Comparison of ENCODE assay signal across 1 cellular context in the genomic region with DNA sequence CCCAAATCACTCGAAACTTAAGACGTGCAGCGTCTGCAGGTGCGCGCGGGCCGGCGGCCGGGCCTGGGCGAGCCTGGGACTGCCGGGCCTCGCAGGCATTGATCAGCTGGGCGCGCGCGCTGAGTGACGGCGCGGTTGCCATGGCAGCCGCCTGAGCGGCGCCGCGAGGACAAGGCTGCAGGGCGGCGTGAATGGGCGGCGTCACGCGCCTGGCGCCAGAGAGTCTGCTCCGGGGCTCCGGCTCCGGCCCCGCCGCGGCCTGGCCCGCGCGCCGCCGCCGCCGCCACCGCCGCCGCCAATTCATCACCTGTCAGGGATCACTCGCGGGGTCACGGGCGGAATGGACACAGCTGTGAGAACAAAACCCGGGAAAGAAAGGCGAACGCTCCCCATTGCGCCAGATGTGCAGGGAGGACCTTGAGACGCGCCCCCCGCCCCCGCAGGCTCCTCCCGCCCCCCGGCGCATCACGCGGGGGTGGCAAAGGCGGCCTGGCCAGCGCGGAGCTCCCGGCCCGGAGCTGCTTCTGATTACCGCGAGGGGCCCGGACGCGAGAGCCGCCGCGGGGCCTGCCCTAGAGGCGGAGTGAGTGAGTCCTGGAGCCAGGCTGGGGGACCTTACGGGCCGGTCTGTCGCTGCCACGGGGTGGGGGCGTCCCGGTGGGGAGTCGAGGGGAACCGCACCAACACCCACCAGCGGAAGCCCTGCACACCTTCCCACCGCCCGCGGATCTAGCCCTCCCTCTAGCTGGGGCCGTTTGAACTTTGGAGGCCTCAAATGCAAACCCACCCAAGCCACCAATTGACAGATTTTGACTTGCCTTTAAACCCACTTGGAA.
A peak's percentile ranks its signal among the peaks of the same experiment; 100 is the strongest.
TF ChIP-seq lines count a peak whose summit lies in the region.

No MANE protein-coding gene starts in this region.

TF ChIP-seq in HepG2, 621 proteins besides CTCF, POLR2A, EP300 and RAD21 (continued from another document and continues in another):
- TF ChIP-seq, protein P1, sequence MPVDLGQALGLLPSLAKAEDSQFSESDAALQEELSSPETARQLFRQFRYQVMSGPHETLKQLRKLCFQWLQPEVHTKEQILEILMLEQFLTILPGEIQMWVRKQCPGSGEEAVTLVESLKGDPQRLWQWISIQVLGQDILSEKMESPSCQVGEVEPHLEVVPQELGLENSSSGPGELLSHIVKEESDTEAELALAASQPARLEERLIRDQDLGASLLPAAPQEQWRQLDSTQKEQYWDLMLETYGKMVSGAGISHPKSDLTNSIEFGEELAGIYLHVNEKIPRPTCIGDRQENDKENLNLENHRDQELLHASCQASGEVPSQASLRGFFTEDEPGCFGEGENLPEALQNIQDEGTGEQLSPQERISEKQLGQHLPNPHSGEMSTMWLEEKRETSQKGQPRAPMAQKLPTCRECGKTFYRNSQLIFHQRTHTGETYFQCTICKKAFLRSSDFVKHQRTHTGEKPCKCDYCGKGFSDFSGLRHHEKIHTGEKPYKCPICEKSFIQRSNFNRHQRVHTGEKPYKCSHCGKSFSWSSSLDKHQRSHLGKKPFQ (CRISPR knock-in tag; IDR thresholded peaks at IDR 0.05; ENCODE audit: insufficient replicate concordance), result no peak
- 0 out of 2 replicates have a peak, but pooled peaks have one; percentile 66 for TF ChIP-seq ZNF513 (CRISPR knock-in tag; conservative IDR thresholded peaks at IDR 0.05)
- TF ChIP-seq KAT2B (IDR thresholded peaks at IDR 0.05; ENCODE audit: borderline replicate concordance, low read depth, low read length), result no peak
- TF ChIP-seq ZNF3 (CRISPR knock-in tag; IDR thresholded peaks at IDR 0.05), result no peak
- TF ChIP-seq NAIF1 (CRISPR knock-in tag; IDR thresholded peaks at IDR 0.05; ENCODE audit: borderline replicate concordance), result no peak
- peak; percentile 98 for TF ChIP-seq TFAP4 (IDR thresholded peaks at IDR 0.05; ENCODE audit: borderline replicate concordance, low read depth)
- peak; percentile 95 for TF ChIP-seq SAP130 (CRISPR knock-in tag; IDR thresholded peaks at IDR 0.05; ENCODE audit: low read depth)
- TF ChIP-seq, protein P2, sequence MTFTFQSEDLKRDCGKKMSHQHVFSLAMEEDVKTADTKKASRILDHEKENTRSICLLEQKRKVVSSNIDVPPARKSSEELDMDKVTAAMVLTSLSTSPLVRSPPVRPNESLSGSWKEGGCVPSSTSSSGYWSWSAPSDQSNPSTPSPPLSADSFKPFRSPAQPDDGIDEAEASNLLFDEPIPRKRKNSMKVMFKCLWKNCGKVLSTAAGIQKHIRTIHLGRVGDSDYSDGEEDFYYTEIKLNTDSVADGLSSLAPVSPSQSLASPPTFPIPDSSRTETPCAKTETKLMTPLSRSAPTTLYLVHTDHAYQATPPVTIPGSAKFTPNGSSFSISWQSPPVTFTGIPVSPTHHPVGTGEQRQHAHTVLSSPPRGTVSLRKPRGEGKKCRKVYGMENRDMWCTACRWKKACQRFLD (CRISPR knock-in tag; IDR thresholded peaks at IDR 0.05; ENCODE audit: borderline replicate concordance), result no peak; the same call in none of the 2 replicates
- TF ChIP-seq ZNF790 (CRISPR knock-in tag; IDR thresholded peaks at IDR 0.05; ENCODE audit: borderline replicate concordance), result 0 out of 2 replicates have a peak, but pooled peaks have one; percentile 34
- TF ChIP-seq ZNF33B (CRISPR knock-in tag; IDR thresholded peaks at IDR 0.05), result peak; percentile 63
- TF ChIP-seq, protein P3, sequence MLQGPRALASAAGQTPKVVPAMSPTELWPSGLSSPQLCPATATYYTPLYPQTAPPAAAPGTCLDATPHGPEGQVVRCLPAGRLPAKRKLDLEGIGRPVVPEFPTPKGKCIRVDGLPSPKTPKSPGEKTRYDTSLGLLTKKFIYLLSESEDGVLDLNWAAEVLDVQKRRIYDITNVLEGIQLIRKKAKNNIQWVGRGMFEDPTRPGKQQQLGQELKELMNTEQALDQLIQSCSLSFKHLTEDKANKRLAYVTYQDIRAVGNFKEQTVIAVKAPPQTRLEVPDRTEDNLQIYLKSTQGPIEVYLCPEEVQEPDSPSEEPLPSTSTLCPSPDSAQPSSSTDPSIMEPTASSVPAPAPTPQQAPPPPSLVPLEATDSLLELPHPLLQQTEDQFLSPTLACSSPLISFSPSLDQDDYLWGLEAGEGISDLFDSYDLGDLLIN (CRISPR knock-in tag; IDR thresholded peaks at IDR 0.05; ENCODE audit: borderline replicate concordance), result peak; percentile 52; the same call in 1 of the 2 replicates
- 0 out of 2 replicates have a peak, but pooled peaks have one; percentile 50 for TF ChIP-seq KLF13 (CRISPR knock-in tag; IDR thresholded peaks at IDR 0.05)
- no peak; the same call in 1 of the 2 replicates for TF ChIP-seq ZNF318 (CRISPR knock-in tag; IDR thresholded peaks at IDR 0.05)
- peak; percentile 79 for TF ChIP-seq MXD3 (CRISPR knock-in tag; IDR thresholded peaks at IDR 0.05)
- TF ChIP-seq SMAD1 (CRISPR knock-in tag; IDR thresholded peaks at IDR 0.05; ENCODE audit: borderline replicate concordance, low read depth), result no peak
- TF ChIP-seq ARID5B (CRISPR knock-in tag; IDR thresholded peaks at IDR 0.05), result peak; percentile 65
- peak; percentile 79; the same call in 1 of the 2 replicates for TF ChIP-seq IRF9 (CRISPR knock-in tag; IDR thresholded peaks at IDR 0.05; ENCODE audit: borderline replicate concordance)
- no peak for TF ChIP-seq ZNF382 (CRISPR knock-in tag; IDR thresholded peaks at IDR 0.05; ENCODE audit: borderline replicate concordance)
- no peak for TF ChIP-seq KDM6A (CRISPR knock-in tag; IDR thresholded peaks at IDR 0.05; ENCODE audit: low read depth)
- 0 out of 2 replicates have a peak, but pooled peaks have one; percentile 26 for TF ChIP-seq FOXJ3 (CRISPR knock-in tag; IDR thresholded peaks at IDR 0.05; ENCODE audit: borderline replicate concordance)
- 0 out of 2 replicates have a peak, but pooled peaks have one; percentile 13 for TF ChIP-seq GTF2F1 (IDR thresholded peaks at IDR 0.05; ENCODE audit: low read length)
- TF ChIP-seq ZFP36L1 (CRISPR knock-in tag; IDR thresholded peaks at IDR 0.05), result peak; percentile 19; the same call in 1 of the 2 replicates
- no peak for TF ChIP-seq NONO (IDR thresholded peaks at IDR 0.05)
- TF ChIP-seq NONO (CRISPR knock-in tag; conservative IDR thresholded peaks at IDR 0.05), result peak; percentile 74
- peak; percentile 62 for TF ChIP-seq ZFP90 (CRISPR knock-in tag; IDR thresholded peaks at IDR 0.05; ENCODE audit: borderline replicate concordance)
- TF ChIP-seq TEAD3 (CRISPR knock-in tag; optimal IDR thresholded peaks at IDR 0.05; ENCODE audit: borderline replicate concordance), result peak; percentile 32
- no peak; the same call in 1 of the 2 replicates for TF ChIP-seq ZNF567 (CRISPR knock-in tag; IDR thresholded peaks at IDR 0.05; ENCODE audit: borderline replicate concordance)
- TF ChIP-seq MATR3 (CRISPR knock-in tag; IDR thresholded peaks at IDR 0.05), result no peak
- TF ChIP-seq RFXAP (CRISPR knock-in tag; IDR thresholded peaks at IDR 0.05; ENCODE audit: borderline replicate concordance), result peak; percentile 73; the same call in 1 of the 2 replicates
- TF ChIP-seq ZNF34 (CRISPR knock-in tag; IDR thresholded peaks at IDR 0.05; ENCODE audit: borderline replicate concordance), result no peak
- peak; percentile 61 for TF ChIP-seq SRSF1 (optimal IDR thresholded peaks at IDR 0.05; ENCODE audit: low read depth, low read length)
